In the genomic region with DNA sequence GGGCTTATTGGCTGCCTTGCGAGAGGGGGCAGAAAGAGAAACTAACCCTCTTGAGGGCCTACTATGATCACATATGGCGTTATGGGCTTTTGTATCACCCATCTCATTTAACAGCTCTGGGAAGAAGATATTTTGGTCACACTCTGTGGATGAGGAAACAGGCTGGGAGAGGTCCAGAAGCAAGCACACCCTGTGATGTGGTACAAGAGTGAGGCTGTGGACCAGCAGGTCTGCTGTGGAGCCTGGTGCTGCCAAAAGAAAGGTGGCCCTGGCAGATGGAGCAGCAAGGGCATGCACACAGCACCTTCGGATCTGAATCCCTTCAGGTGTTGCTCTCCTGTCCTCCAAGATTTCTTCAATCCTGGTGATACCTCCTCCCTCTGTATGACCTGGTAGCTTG, we compare ENCODE assay signal across 17 cellular contexts.
DNase-seq lines count a peak whose midpoint lies in the region; ATAC-seq, FAIRE-seq and TF ChIP-seq lines count a peak whose summit lies in the region.
"Had no signal": no experiment of that assay in that cellular context is flagged by ENCODE, and none has a peak within 500 bp of the region (broad histone marks: within the 10 kb centered on the region; RNA-seq: fewer than 3 reads in every experiment).

No MANE protein-coding gene starts in this region.

- H3K27me3 ChIP-seq in mammary epithelial cell (ENCODE audit: insufficient read depth, low read length), result no peaks in the 10 kb centered on the region
- H3K27me3 ChIP-seq in foreskin keratinocyte, result no peaks in the 10 kb centered on the region
- no peaks in the 10 kb centered on the region for H3K27me3 ChIP-seq in keratinocyte (ENCODE audit: control insufficient read depth, extremely low read depth, insufficient read depth, low read length)
- H3K27me3 ChIP-seq: BE2C had no signal

- H3K4me2 ChIP-seq in mammary epithelial cell (ENCODE audit: insufficient read depth, low read depth, low read length), result peak overlapping the region; percentile 39
- peak overlapping the region; percentile 49 for H3K4me2 ChIP-seq in keratinocyte (ENCODE audit: control insufficient read depth, extremely low read depth, insufficient read depth, low read depth, low read length)

- H3K4me3 Mint-ChIP-seq in MCF 10A (ENCODE audit: unreplicated experiment), result no peak overlapping the region
- H3K4me3 Mint-ChIP-seq: CD4-positive, alpha-beta memory T cell had no signal

- no peak overlapping the region for H3K27ac Mint-ChIP-seq in MCF 10A (ENCODE audit: low read depth, unreplicated experiment)
- H3K27ac Mint-ChIP-seq: CD4-positive, alpha-beta memory T cell had no signal

- H2AFZ ChIP-seq in mammary epithelial cell (ENCODE audit: low read depth, low read length) (no peak overlapping the region), keratinocyte (ENCODE audit: control insufficient read depth, low read length) (no peak overlapping the region)

- H3K27me3 Mint-ChIP-seq in MCF 10A (ENCODE audit: insufficient read depth, unreplicated experiment), result no peaks in the 10 kb centered on the region
- H3K27me3 Mint-ChIP-seq: CD4-positive, alpha-beta memory T cell had no signal

- H3K9me3 ChIP-seq in mammary epithelial cell (replicated peaks; ENCODE audit: insufficient read depth, low read length) (no peaks in the 10 kb centered on the region), keratinocyte (ENCODE audit: control insufficient read depth, low read depth, low read length) (no peaks in the 10 kb centered on the region)
- H3K9me3 ChIP-seq: BE2C had no signal

- BruUV-seq in mammary epithelial cell (replicated peaks; lab: Mats Ljungman, UMichigan) (no TSS peak), MCF 10A (replicated peaks; lab: Mats Ljungman, UMichigan) (no TSS peak)

- H3K9ac ChIP-seq in mammary epithelial cell (ENCODE audit: insufficient read depth, low read length) (no peak overlapping the region), keratinocyte (ENCODE audit: control insufficient read depth, extremely low read depth, insufficient read depth, low read length) (peak overlapping the region; percentile 31)

- H3K27ac ChIP-seq in mammary epithelial cell (ENCODE audit: insufficient read depth, low read depth, low read length) (peak overlapping the region; percentile 23), foreskin keratinocyte (peak overlapping the region; percentile 34), keratinocyte (ENCODE audit: control insufficient read depth, insufficient read depth, low read length) (peak overlapping the region; percentile 55)

- WGBS in mammary epithelial cell (ENCODE audit: low coverage, missing lambda C conversion rate), result 100% methylated on average over 3 of the region's 3 CpGs

- H3K79me2 ChIP-seq in mammary epithelial cell (ENCODE audit: insufficient read depth, low read length) (no peaks in the 10 kb centered on the region), keratinocyte (ENCODE audit: control insufficient read depth, insufficient read depth, low read length) (no peaks in the 10 kb centered on the region)

- H3K4me3 ChIP-seq in mammary epithelial cell (replicated peaks in 1 of 3; ENCODE audit: insufficient read depth in 1 of 3, low read depth in 2 of 3, low read length in 3 of 3) (no peak overlapping the region), keratinocyte (ENCODE audit: control insufficient read depth in 2 of 3, extremely low read depth in 1 of 3, insufficient read depth in 2 of 3, low read depth in 1 of 3, low read length in 3 of 3) (no peak overlapping the region)

- H3K4me1 Mint-ChIP-seq in MCF 10A (ENCODE audit: insufficient read depth, unreplicated experiment), result peaks cover 22% of the 10 kb centered on the region

- POLR2A ChIA-PET in MCF 10A (lab: Yijun Ruan, JAX), result interaction anchor here (0.6 to 2.4 kb wide), 6 partner anchors 12 to 187 kb away, joined by 3 to 8 read pairs (median 3); no protein-coding TSS in a partner anchor

- no peak for FAIRE-seq in keratinocyte (lab: Jason Lieb, UNC)

- H3K36me3 ChIP-seq in mammary epithelial cell (ENCODE audit: insufficient read depth, low read length) (no peaks in the 10 kb centered on the region), keratinocyte (ENCODE audit: control insufficient read depth in 2 of 2, extremely low read depth in 1 of 2, insufficient read depth in 2 of 2, low read length in 2 of 2) (no peaks in the 10 kb centered on the region)
- H3K36me3 ChIP-seq: BE2C had no signal

- TF ChIP-seq CTCF in mammary epithelial cell (conservative IDR thresholded peaks at IDR 0.05 in 1 of 2, IDR thresholded peaks at IDR 0.05 in 1 of 2; ENCODE audit: extremely low read depth in 1 of 2, insufficient read depth in 1 of 2, low read depth in 1 of 2, low read length in 2 of 2) (no peak), MCF 10A (IDR thresholded peaks at IDR 0.05; ENCODE audit: unreplicated experiment) (no peak), foreskin keratinocyte (conservative IDR thresholded peaks at IDR 0.05) (no peak), keratinocyte (optimal IDR thresholded peaks at IDR 0.05 in 1 of 3, IDR thresholded peaks at IDR 0.05 in 1 of 3, conservative IDR thresholded peaks at IDR 0.05 in 1 of 3; ENCODE audit: extremely low read depth in 1 of 3, insufficient read depth in 2 of 3, low read length in 3 of 3) (no peak)

- H3K9me1 ChIP-seq in keratinocyte (ENCODE audit: control insufficient read depth, extremely low read depth, insufficient read depth, low read length), result peaks cover 6% of the 10 kb centered on the region

- in situ Hi-C loops in mammary epithelial cell (cut with MboI; ENCODE audit: low sequenced_read_pairs in 2 of 2), result no loop called here

- no peaks in the 10 kb centered on the region for H3K9me3 Mint-ChIP-seq in MCF 10A (ENCODE audit: unreplicated experiment)
- H3K9me3 Mint-ChIP-seq: CD4-positive, alpha-beta memory T cell had no signal

- H3K36me3 Mint-ChIP-seq in MCF 10A (ENCODE audit: insufficient read depth, unreplicated experiment), result no peaks in the 10 kb centered on the region

- CTCF ChIA-PET in mammary epithelial cell (lab: Charles Lee; ENCODE audit: low non-redundant PET), result no interaction called here
- CTCF ChIA-PET in MCF 10A (lab: Yijun Ruan, JAX), result interaction anchor here (0.7 to 1.1 kb wide), 4 partner anchors 15 to 180 kb away, joined by 3 to 6 read pairs (median 4); no protein-coding TSS in a partner anchor

- dilution Hi-C loops in mammary epithelial cell (cut with HindIII; ENCODE audit: low sequenced_read_pairs) (no loop called here), keratinocyte (cut with MboI; ENCODE audit: extremely low pct_ligation_motif_present, low sequenced_read_pairs) (no loop called here)

- intact Hi-C loops in mammary epithelial cell (cut with micrococcal nuclease) (no loop called here), MCF 10A (cut with micrococcal nuclease) (no loop called here)

- H4K20me1 ChIP-seq in mammary epithelial cell (ENCODE audit: insufficient read depth, low read length) (no peaks in the 10 kb centered on the region), keratinocyte (ENCODE audit: control insufficient read depth, extremely low read depth, insufficient read depth, low read length) (no peaks in the 10 kb centered on the region)

- peak; percentile 5 for ATAC-seq in foreskin keratinocyte
- no peak for ATAC-seq in HG03354 (IDR thresholded peaks at IDR 0.05; ENCODE audit: poor library complexity, severe bottlenecking, unreplicated experiment)
- no peak for ATAC-seq in left lobe of liver
- ATAC-seq: PC-3 had no signal

- DNase-seq in mammary epithelial cell (no peak), MCF 10A (ENCODE audit: unreplicated experiment) (no peak), foreskin keratinocyte (no peak), keratinocyte (ENCODE audit: low read depth, low spot score) (no peak), GDM1 (lab: John Stamatoyannopoulos, UW) (no peak), NCI-H82 treated with DMSO at 0.1 percent for 48 hours (lab: John Stamatoyannopoulos, UW; ENCODE audit: unreplicated experiment) (no peak), left lobe of liver (ENCODE audit: low spot score) (no peak)
- DNase-seq: 8988T; BE2C; Calu3; CD4-positive, alpha-beta memory T cell; DMS53; H7; NCI-H1417 treated with DMSO at 0.1 percent for 48 hours; NCI-H1930; PC-3 had no signal

- peaks cover 16% of the 10 kb centered on the region for H3K4me1 ChIP-seq in mammary epithelial cell (ENCODE audit: insufficient read depth, low read length)
- H3K4me1 ChIP-seq in foreskin keratinocyte, result peaks cover 11% of the 10 kb centered on the region
- peaks cover 18% of the 10 kb centered on the region for H3K4me1 ChIP-seq in keratinocyte (ENCODE audit: control insufficient read depth, extremely low read depth, insufficient read depth, low read length)
- H3K4me1 ChIP-seq: BE2C had no signal
